In the genomic region with DNA sequence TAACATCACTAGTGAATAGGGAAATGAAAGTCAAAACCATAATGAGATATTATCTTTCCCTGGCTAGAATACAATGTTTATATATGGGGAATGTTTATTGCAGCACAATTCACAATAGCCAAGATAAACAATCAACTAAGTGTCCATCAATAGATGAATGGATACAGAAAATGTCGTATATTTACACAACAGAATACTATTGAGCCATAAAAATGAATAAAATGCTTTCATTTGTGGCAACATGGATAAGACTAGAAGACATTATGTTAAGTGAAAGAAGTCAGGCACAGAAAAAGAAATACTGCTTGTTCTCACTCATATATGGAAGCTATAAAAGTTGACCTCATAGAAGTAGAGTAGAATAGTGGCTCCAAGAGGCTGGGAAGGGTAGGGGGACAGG, we compare ENCODE assay signal across 28 cellular contexts.
"Had no signal": no experiment of that assay in that cellular context is flagged by ENCODE, and none has a peak within 500 bp of the region (broad histone marks: within the 10 kb centered on the region; RNA-seq: fewer than 3 reads in every experiment).

No MANE protein-coding gene starts in this region.

- DNase-seq: dorsolateral prefrontal cortex; effector CD4-positive, alpha-beta T cell; foreskin keratinocyte; glutamatergic neuron; heart right ventricle; hippocampal formation; immature natural killer cell; islet precursor cell; kidney glomerular epithelial cell; left colon; left ventricle myocardium superior; lower lobe of right lung; naive thymus-derived CD8-positive, alpha-beta T cell; occipital lobe; ovary; posterior cingulate gyrus; psoas muscle; right cardiac atrium; sigmoid colon; stimulated activated CD4-positive, alpha-beta T cell treated with anti-CD3 and anti-CD28 coated beads, Interleukin-2, amount 100 ng/mL, for 24 hours; stimulated activated CD4-positive, alpha-beta T cell treated with anti-CD3 and anti-CD28 coated beads, Interleukin-4, amount 100 ng/mL, for 24 hours; stimulated activated naive CD4-positive, alpha-beta T cell treated with Interleukin-2 at 50 U/mL for 16 hours; stomach; thyroid gland; trophoblast cell had no signal

- H3K4me1 ChIP-seq: foreskin keratinocyte, heart right ventricle, lower lobe of right lung, psoas muscle, sigmoid colon, stomach, thyroid gland, vagina had no signal

- H3K27ac ChIP-seq: dorsolateral prefrontal cortex, foreskin keratinocyte, heart right ventricle, lower lobe of right lung, ovary, psoas muscle, sigmoid colon, stomach, thyroid gland, vagina had no signal

- H3K27me3 ChIP-seq: dorsolateral prefrontal cortex, heart right ventricle, ovary, sigmoid colon, stomach, thyroid gland, vagina had no signal

- H3K4me3 ChIP-seq: dorsolateral prefrontal cortex, heart right ventricle, lower lobe of right lung, ovary, psoas muscle, sigmoid colon, stomach, thyroid gland, vagina had no signal

- ATAC-seq: esophagus mucosa; foreskin keratinocyte; heart right ventricle; left colon; left ventricle myocardium superior; lower lobe of right lung; naive thymus-derived CD8-positive, alpha-beta T cell; psoas muscle; right cardiac atrium; stimulated activated effector memory CD8-positive, alpha-beta T cell treated with anti-CD3 and anti-CD28 coated beads, Interleukin-12 subunit alpha, Interleukin-12 subunit beta, amount 100 ng/mL, for 72 hours had no signal

- H3K36me3 ChIP-seq: lower lobe of right lung, ovary, sigmoid colon, stomach, thyroid gland, vagina had no signal

- H3K9me3 ChIP-seq: ovary, thyroid gland, vagina had no signal
